In genomic region chr3:85254738-85255137, GRCh38 we compare ENCODE assay signal across 26 cellular contexts.
"Had no signal": no experiment of that assay in that cellular context is flagged by ENCODE, and none has a peak within 500 bp of the region (broad histone marks: within the 10 kb centered on the region; RNA-seq: fewer than 3 reads in every experiment).

No MANE protein-coding gene starts in this region.

- DNase-seq: activated CD4-positive, alpha-beta memory T cell treated with anti-CD3 and anti-CD28 coated beads, Interleukin-2, amount 10 ng/mL, durations not matched to agents 7 days and 5 days; activated CD4-positive, alpha-beta T cell treated with anti-CD3 and anti-CD28 coated beads, Interleukin-2, amount 10 ng/mL, durations not matched to agents 24 days and 14 days; activated gamma-delta T cell treated with Interleukin-2 at 50 U/mL for 16 hours; activated T-cell treated with anti-CD3 and anti-CD28 coated beads for 4 hours; anterior cingulate cortex; dorsolateral prefrontal cortex; foreskin melanocyte; glutamatergic neuron; kidney glomerular epithelial cell; left lung; naive thymus-derived CD8-positive, alpha-beta T cell; retina; sigmoid colon; spleen; stimulated activated CD4-positive, alpha-beta T cell treated with anti-CD3 and anti-CD28 coated beads, Interleukin-4, amount 100 ng/mL, for 1 hour; stimulated activated naive CD4-positive, alpha-beta T cell treated with Interleukin-2 at 50 U/mL for 16 hours; SW 1271; T-helper 17 cell; upper lobe of left lung had no signal

- H3K79me2 ChIP-seq: hepatocyte had no signal

- H2AFZ ChIP-seq: hepatocyte, neural progenitor cell had no signal

- H3K4me3 ChIP-seq: hepatocyte, left lung, lung, neural progenitor cell, sigmoid colon, spleen, upper lobe of left lung had no signal

- H3K27ac Mint-ChIP-seq: activated CD4-positive, alpha-beta memory T cell treated with anti-CD3 and anti-CD28 coated beads, Interleukin-2, amount 10 ng/mL, durations not matched to agents 7 days and 5 days; activated CD4-positive, alpha-beta T cell treated with anti-CD3 and anti-CD28 coated beads, Interleukin-2, amount 10 ng/mL, durations not matched to agents 24 days and 14 days; activated naive CD4-positive, alpha-beta T cell treated with anti-CD3 and anti-CD28 coated beads, Interleukin-2, amount 50 U/mL, for 24 hours; naive thymus-derived CD8-positive, alpha-beta T cell; neural progenitor cell; progenitor cell of endocrine pancreas; T-helper 17 cell had no signal

- H3K27ac ChIP-seq: epithelial cell of prostate, hepatocyte, left lung, neural progenitor cell, sigmoid colon, spleen, upper lobe of left lung had no signal

- H3K27me3 ChIP-seq: dorsolateral prefrontal cortex, hepatocyte, left lung, neural progenitor cell, sigmoid colon, spleen, upper lobe of left lung had no signal

- H3K36me3 ChIP-seq: left lung, neural progenitor cell, sigmoid colon, spleen, upper lobe of left lung had no signal

- H3K27me3 Mint-ChIP-seq: activated CD4-positive, alpha-beta memory T cell treated with anti-CD3 and anti-CD28 coated beads, Interleukin-2, amount 10 ng/mL, durations not matched to agents 7 days and 5 days; activated CD4-positive, alpha-beta T cell treated with anti-CD3 and anti-CD28 coated beads, Interleukin-2, amount 10 ng/mL, durations not matched to agents 24 days and 14 days; activated naive CD4-positive, alpha-beta T cell treated with anti-CD3 and anti-CD28 coated beads, Interleukin-2, amount 50 U/mL, for 24 hours; central memory CD8-positive, alpha-beta T cell; naive thymus-derived CD8-positive, alpha-beta T cell; progenitor cell of endocrine pancreas; T-helper 17 cell had no signal

- H3K4me3 Mint-ChIP-seq: activated CD4-positive, alpha-beta memory T cell treated with anti-CD3 and anti-CD28 coated beads, Interleukin-2, amount 10 ng/mL, durations not matched to agents 7 days and 5 days; activated CD4-positive, alpha-beta T cell treated with anti-CD3 and anti-CD28 coated beads, Interleukin-2, amount 10 ng/mL, durations not matched to agents 24 days and 14 days; activated naive CD4-positive, alpha-beta T cell treated with anti-CD3 and anti-CD28 coated beads, Interleukin-2, amount 50 U/mL, for 24 hours; central memory CD8-positive, alpha-beta T cell; naive thymus-derived CD8-positive, alpha-beta T cell; neural progenitor cell; T-helper 17 cell had no signal

- H3K9me3 Mint-ChIP-seq: activated CD4-positive, alpha-beta T cell treated with anti-CD3 and anti-CD28 coated beads, Interleukin-2, amount 10 ng/mL, durations not matched to agents 24 days and 14 days; neural progenitor cell had no signal

- ATAC-seq: left lung; naive thymus-derived CD8-positive, alpha-beta T cell; T-helper 17 cell had no signal

- H3K9ac ChIP-seq: neural progenitor cell had no signal

- H3K9me3 ChIP-seq: left lung, sigmoid colon, upper lobe of left lung had no signal

- H3K4me1 ChIP-seq: left lung, sigmoid colon, spleen, upper lobe of left lung had no signal

- H3K4me2 ChIP-seq: hepatocyte, neural progenitor cell had no signal

- H3K36me3 Mint-ChIP-seq: activated naive CD4-positive, alpha-beta T cell treated with anti-CD3 and anti-CD28 coated beads, Interleukin-2, amount 50 U/mL, for 24 hours; naive thymus-derived CD8-positive, alpha-beta T cell; neural progenitor cell had no signal

- H3K4me1 Mint-ChIP-seq: activated CD4-positive, alpha-beta memory T cell treated with anti-CD3 and anti-CD28 coated beads, Interleukin-2, amount 10 ng/mL, durations not matched to agents 7 days and 5 days; activated CD4-positive, alpha-beta T cell treated with anti-CD3 and anti-CD28 coated beads, Interleukin-2, amount 10 ng/mL, durations not matched to agents 24 days and 14 days; activated naive CD4-positive, alpha-beta T cell treated with anti-CD3 and anti-CD28 coated beads, Interleukin-2, amount 50 U/mL, for 24 hours; central memory CD8-positive, alpha-beta T cell; naive thymus-derived CD8-positive, alpha-beta T cell; T-helper 17 cell had no signal
